Comparison of ENCODE assay signal across 10 cellular contexts in genomic region chr11:191490-192478, GRCh38. TPM values are rescaled to one million over a fixed set of nuclear protein-coding genes. Genes with fewer than 3 reads are reported as not detected.
DNase-seq lines count a peak whose midpoint lies in the region; ATAC-seq and TF ChIP-seq lines count a peak whose summit lies in the region.
"Not testable (repeated sequence)": the region's sequence is repeated elsewhere in the genome, so short reads cannot be mapped to it uniquely, and the experiment has no call there.
"Had no signal": no experiment of that assay in that cellular context is flagged by ENCODE, and none has a peak within 500 bp of the region (broad histone marks: within the 10 kb centered on the region; RNA-seq: fewer than 3 reads in every experiment).

No MANE protein-coding gene starts in this region.

- WGBS in SK-N-SH (ENCODE audit: low lambda C conversion rate) = 71% methylated on average over 4 of the region's 8 CpGs
- 44 to 92% (median 76%) methylated on average over 3 to 6 of the region's 8 CpGs for WGBS in heart left ventricle, 4 donors

- H3K27ac Mint-ChIP-seq in activated T-cell treated with anti-CD3 and anti-CD28 coated beads, Interleukin-2, amount 50 U/mL, for 24 hours; MCF 10A (ENCODE audit: low read depth, unreplicated experiment); neural progenitor cell: not testable (repeated sequence)

- CTCF ChIA-PET in AG04450 (lab: Charles Lee); SK-N-SH (lab: Yijun Ruan, JAX); MCF 10A (lab: Yijun Ruan, JAX): not testable (repeated sequence)

- not testable (repeated sequence) for H3K27me3 ChIP-seq in AG04450 (ENCODE audit: control insufficient read depth, insufficient read depth, low read length); SK-N-SH (ENCODE audit: insufficient read depth); heart left ventricle; neural progenitor cell

- H3K4me1 Mint-ChIP-seq in activated T-cell treated with anti-CD3 and anti-CD28 coated beads, Interleukin-2, amount 50 U/mL, for 24 hours (ENCODE audit: low read depth); MCF 10A (ENCODE audit: insufficient read depth, unreplicated experiment); neural progenitor cell: not testable (repeated sequence)

- intact Hi-C loops in MCF 10A (cut with micrococcal nuclease); heart left ventricle (cut with DNase I): not testable (repeated sequence)

- not testable (repeated sequence) for H2AFZ ChIP-seq in SK-N-SH (ENCODE audit: low read depth); neural progenitor cell (replicated peaks)

- H3K36me3 ChIP-seq in SK-N-SH (replicated peaks in 1 of 2; ENCODE audit: control insufficient read depth in 1 of 2, insufficient read depth in 2 of 2, low read length in 1 of 2); heart left ventricle; neural progenitor cell: not testable (repeated sequence)

- not testable (repeated sequence) for H3K4me3 Mint-ChIP-seq in activated T-cell treated with anti-CD3 and anti-CD28 coated beads, Interleukin-2, amount 50 U/mL, for 24 hours; MCF 10A (ENCODE audit: unreplicated experiment); neural progenitor cell

- H3K9me3 ChIP-seq in AG04450 (ENCODE audit: control insufficient read depth, insufficient read depth, low read length); SK-N-SH; heart left ventricle; neural progenitor cell (ENCODE audit: low read depth): not testable (repeated sequence)

- not testable (repeated sequence) for TF ChIP-seq POLR2A in heart left ventricle (IDR thresholded peaks at IDR 0.05)

- BruUV-seq in MCF 10A (replicated peaks; lab: Mats Ljungman, UMichigan) = not testable (repeated sequence)

- POLR2A ChIA-PET in AG04450 (lab: Yijun Ruan, JAX); SK-N-SH (lab: Yijun Ruan, JAX); MCF 10A (lab: Yijun Ruan, JAX): not testable (repeated sequence)

- not testable (repeated sequence) for H3K4me2 ChIP-seq in SK-N-SH, neural progenitor cell

- TF ChIP-seq RAD21 in SK-N-SH (IDR thresholded peaks at IDR 0.05; ENCODE audit: low read length) = peak; percentile 19; the same call in 1 of the 2 replicates

- not testable (repeated sequence) for H3K9me2 ChIP-seq in SK-N-SH

- not testable (repeated sequence) for H3K79me2 ChIP-seq in SK-N-SH (ENCODE audit: insufficient read depth); neural progenitor cell (ENCODE audit: low read depth)

- TF ChIP-seq EP300 in SK-N-SH (IDR thresholded peaks at IDR 0.05; ENCODE audit: borderline replicate concordance in 1 of 2, low read depth in 1 of 2, low read length in 1 of 2) = not testable (repeated sequence)

- H4K20me1 ChIP-seq in SK-N-SH (ENCODE audit: insufficient read depth); neural progenitor cell (ENCODE audit: low read depth): not testable (repeated sequence)

- TF ChIP-seq CTCF in AG04450 (IDR thresholded peaks at IDR 0.05; ENCODE audit: low read depth, low read length) = peak; percentile 28; the same call in 1 of the 2 replicates
- TF ChIP-seq CTCF in SK-N-SH (IDR thresholded peaks at IDR 0.05) = peak; percentile 57
- TF ChIP-seq CTCF in MCF 10A (IDR thresholded peaks at IDR 0.05; ENCODE audit: unreplicated experiment) = peak; percentile 24
- TF ChIP-seq CTCF in heart left ventricle (IDR thresholded peaks at IDR 0.05) = peak in 11 of 12 donors; percentile 28 to 58 (median 46)
- TF ChIP-seq CTCF in neural progenitor cell (IDR thresholded peaks at IDR 0.05) = peak; percentile 15

- not testable (repeated sequence) for H3F3A ChIP-seq in SK-N-SH (replicated peaks; ENCODE audit: insufficient read depth); neural progenitor cell (ENCODE audit: low read depth)

- H3K27ac ChIP-seq in AG04450 (ENCODE audit: low read depth, low read length); SK-N-SH (ENCODE audit: low read depth in 2 of 2, low read length in 1 of 2); heart left ventricle; neural progenitor cell: not testable (repeated sequence)

- H3K9ac ChIP-seq in SK-N-SH, neural progenitor cell: not testable (repeated sequence)

- peak; percentile 48 for ATAC-seq in GM18517 (IDR thresholded peaks at IDR 0.05; ENCODE audit: unreplicated experiment)
- peak in 3 of 4 donors; percentile 65 to 76 (median 71) for ATAC-seq in heart left ventricle

- not testable (repeated sequence) for DNase-seq in AG04450 (ENCODE audit: low read depth, low spot score); SK-N-SH; MCF 10A (ENCODE audit: unreplicated experiment); neural progenitor cell (ENCODE audit: low spot score)
- peak; percentile 81 for DNase-seq in activated T-cell treated with anti-CD3 and anti-CD28 coated beads, Interleukin-2, amount 50 U/mL, for 24 hours
- DNase-seq in heart left ventricle = peak in 3 of 5 donors; percentile 18 to 65 (median 42)
- peak; percentile 19 to 39 for DNase-seq in stimulated activated CD8-positive, alpha-beta memory T cell treated with anti-CD3 and anti-CD28 coated beads, Interleukin-2, amount 100 ng/mL, for 48 hours (ENCODE audit: low read depth in 2 of 2)

- not testable (repeated sequence) for H3K27me3 Mint-ChIP-seq in activated T-cell treated with anti-CD3 and anti-CD28 coated beads, Interleukin-2, amount 50 U/mL, for 24 hours; MCF 10A (ENCODE audit: insufficient read depth, unreplicated experiment); neural progenitor cell (ENCODE audit: insufficient read depth, low read depth)

- not testable (repeated sequence) for H3K9me3 Mint-ChIP-seq in activated T-cell treated with anti-CD3 and anti-CD28 coated beads, Interleukin-2, amount 50 U/mL, for 24 hours; MCF 10A (ENCODE audit: unreplicated experiment); neural progenitor cell

- H3K4me1 ChIP-seq in SK-N-SH (ENCODE audit: control insufficient read depth in 1 of 2, insufficient read depth in 2 of 2, low read depth in 1 of 2, low read length in 1 of 2); heart left ventricle; neural progenitor cell: not testable (repeated sequence)

- H3K4me3 ChIP-seq in AG04450 (ENCODE audit: low read depth, low read length); SK-N-SH (ENCODE audit: low read depth in 2 of 2, low read length in 1 of 2); heart left ventricle; neural progenitor cell: not testable (repeated sequence)

- not testable (repeated sequence) for H3K36me3 Mint-ChIP-seq in activated T-cell treated with anti-CD3 and anti-CD28 coated beads, Interleukin-2, amount 50 U/mL, for 24 hours (ENCODE audit: low read depth); MCF 10A (ENCODE audit: insufficient read depth, unreplicated experiment); neural progenitor cell

RNA-seq across cellular contexts. Expression of gene SCGB1C1, which starts 1.1 kb away (rescaled TPM):
- not detected in 2 replicates for polyA plus RNA-seq in AG04450 (2011; rRNA removed)
- not detected in 2 replicates for polyA minus RNA-seq in AG04450 (2011; rRNA and poly(A)+ RNA removed)
- not detected in 2 replicates for polyA plus RNA-seq in SK-N-SH (2012; rRNA removed)
- polyA plus RNA-seq in SK-N-SH (2012; cell fraction: cytosol; rRNA removed) = not detected in 2 replicates
- polyA plus RNA-seq in SK-N-SH (2012; cell fraction: nucleus; rRNA removed) = not detected in 2 replicates
- total RNA-seq in MCF 10A (2022) = not detected in 2 replicates
- not detected for total RNA-seq in heart left ventricle
- not detected for polyA plus RNA-seq in heart left ventricle
- not detected in 2 replicates for total RNA-seq in neural progenitor cell (ENCODE audit: low replicate concordance)
- total RNA-seq: GM23248, pulmonary artery endothelial cell had no signal
- polyA plus RNA-seq: GM23248 had no signal

RNA-seq across cellular contexts. Expression of gene BET1L, which starts 15.4 kb away (rescaled TPM):
- 75.0 and 86.4 TPM in 2 replicates for polyA plus RNA-seq in AG04450 (2011; rRNA removed)
- polyA minus RNA-seq in AG04450 (2011; rRNA and poly(A)+ RNA removed) = 66.1 and 86.7 TPM in 2 replicates
- 56.9 and 67.5 TPM in 2 replicates for polyA plus RNA-seq in SK-N-SH (2012; rRNA removed)
- 31.9 and 43.1 TPM in 2 replicates for polyA plus RNA-seq in SK-N-SH (2012; cell fraction: cytosol; rRNA removed)
- polyA plus RNA-seq in SK-N-SH (2012; cell fraction: nucleus; rRNA removed) = 74.7 and 96.6 TPM in 2 replicates
- total RNA-seq in MCF 10A (2022) = 65.3 and 66.1 TPM in 2 replicates
- 10 to 100 TPM; 16.4 to 32.2 (median 20.9) TPM for total RNA-seq in heart left ventricle
- polyA plus RNA-seq in heart left ventricle = 10 to 100 TPM; 12.9 to 28.0 TPM
- 13.1 and 16.8 TPM in 2 replicates for total RNA-seq in neural progenitor cell (ENCODE audit: low replicate concordance)

RNA-seq across cellular contexts. Expression of gene RIC8A, which starts 15.7 kb away (rescaled TPM):
- polyA plus RNA-seq in AG04450 (2011; rRNA removed) (118 and 153 TPM in 2 replicates), SK-N-SH (2012; rRNA removed) (115 and 127 TPM in 2 replicates), heart left ventricle (10 to 100 TPM; 32.7 to 99.5 TPM)
- polyA minus RNA-seq in AG04450 (2011; rRNA and poly(A)+ RNA removed) = 169 and 266 TPM in 2 replicates
- polyA plus RNA-seq in SK-N-SH (2012; cell fraction: cytosol; rRNA removed) = 57.2 and 79.5 TPM in 2 replicates
- polyA plus RNA-seq in SK-N-SH (2012; cell fraction: nucleus; rRNA removed) = 276 and 279 TPM in 2 replicates
- total RNA-seq in MCF 10A (2022) (93.3 and 109 TPM in 2 replicates), heart left ventricle (10 to 100 TPM; 48.7 to 94.1 (median 74.3) TPM), neural progenitor cell (ENCODE audit: low replicate concordance) (45.0 and 67.2 TPM in 2 replicates)

RNA-seq across cellular contexts. Expression of gene SIRT3, which starts 44.4 kb away (rescaled TPM):
- polyA plus RNA-seq in AG04450 (2011; rRNA removed) (14.7 and 15.8 TPM in 2 replicates), SK-N-SH (2012; rRNA removed) (34.4 and 40.1 TPM in 2 replicates), heart left ventricle (10 to 100 TPM; 21.2 to 23.6 TPM)
- polyA minus RNA-seq in AG04450 (2011; rRNA and poly(A)+ RNA removed) = 10.9 and 14.8 TPM in 2 replicates
- 16.1 and 20.4 TPM in 2 replicates for polyA plus RNA-seq in SK-N-SH (2012; cell fraction: cytosol; rRNA removed)
- polyA plus RNA-seq in SK-N-SH (2012; cell fraction: nucleus; rRNA removed) = 94.1 and 124 TPM in 2 replicates
- total RNA-seq in MCF 10A (2022) (19.8 and 20.5 TPM in 2 replicates), heart left ventricle (10 to 100 TPM; 21.6 to 46.5 (median 27.8) TPM), neural progenitor cell (ENCODE audit: low replicate concordance) (22.4 and 22.6 TPM in 2 replicates)

RNA-seq across cellular contexts. Expression of gene PSMD13, which starts 45.0 kb away (rescaled TPM):
- 138 and 148 TPM in 2 replicates for polyA plus RNA-seq in AG04450 (2011; rRNA removed)
- 55.4 and 67.1 TPM in 2 replicates for polyA minus RNA-seq in AG04450 (2011; rRNA and poly(A)+ RNA removed)
- 196 and 227 TPM in 2 replicates for polyA plus RNA-seq in SK-N-SH (2012; rRNA removed)
- 193 and 211 TPM in 2 replicates for polyA plus RNA-seq in SK-N-SH (2012; cell fraction: cytosol; rRNA removed)
- 229 and 300 TPM in 2 replicates for polyA plus RNA-seq in SK-N-SH (2012; cell fraction: nucleus; rRNA removed)
- total RNA-seq in MCF 10A (2022) = 86.8 and 103 TPM in 2 replicates
- total RNA-seq in heart left ventricle = 100 to 1,000 TPM in 2 of 9 donors, 10 to 100 TPM in 7; 75.1 to 110 (median 87.5) TPM
- polyA plus RNA-seq in heart left ventricle = 100 to 1,000 TPM; 119 to 140 TPM
- total RNA-seq in neural progenitor cell (ENCODE audit: low replicate concordance) = 90.6 and 106 TPM in 2 replicates
